ENCODE assay signal across 17 cellular contexts in genomic region chr2:10990561-10991111, GRCh38.
"Had no signal": no experiment of that assay in that cellular context is flagged by ENCODE, and none has a peak within 500 bp of the region (broad histone marks: within the 10 kb centered on the region; RNA-seq: fewer than 3 reads in every experiment).

No MANE protein-coding gene starts in this region.

- H3K36me3 ChIP-seq: transverse colon, vagina had no signal

- H3K4me3 ChIP-seq: lung, transverse colon, vagina had no signal

- DNase-seq: activated CD4-positive, alpha-beta T cell treated with anti-CD3 and anti-CD28 coated beads, Interleukin-2, amount 50 U/mL, for 4 hours; activated naive CD4-positive, alpha-beta T cell; activated naive CD8-positive, alpha-beta T cell treated with anti-CD3 and anti-CD28 coated beads for 36 hours; activated T-cell treated with anti-CD3 and anti-CD28 coated beads, Interleukin-2, amount 50 U/mL, for 72 hours; amniotic stem cell; central memory CD4-positive, alpha-beta T cell; endodermal cell; erythroblast; kidney; midbrain; nephron progenitor cell; occipital lobe; stimulated activated naive CD4-positive, alpha-beta T cell; substantia nigra; transverse colon had no signal

- H3K4me1 ChIP-seq: transverse colon, vagina had no signal

- H3K27ac ChIP-seq: transverse colon, vagina had no signal

- H3K9me3 ChIP-seq: transverse colon, vagina had no signal

- H3K27me3 ChIP-seq: transverse colon, vagina had no signal
